8 cellular contexts compared by ENCODE assay signal in the genomic region with DNA sequence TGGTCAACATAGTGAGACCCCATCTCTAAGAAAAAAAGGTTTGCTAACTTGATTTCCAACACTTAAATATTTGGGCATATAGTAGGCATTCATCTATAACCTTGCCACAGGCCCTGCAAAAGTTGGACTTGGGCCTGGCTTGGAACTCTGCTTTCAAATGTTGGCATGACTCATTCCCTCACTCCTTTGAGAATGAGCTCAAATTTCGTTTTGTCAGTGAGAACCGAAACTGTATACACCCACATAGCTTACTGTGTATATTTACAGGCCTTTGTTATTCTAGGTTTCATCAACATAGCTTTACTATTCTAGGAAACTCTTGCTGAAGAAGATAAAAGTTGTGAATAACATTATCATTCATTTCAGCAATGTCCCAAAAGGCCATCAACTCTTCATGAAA.
A peak's percentile ranks its signal among the peaks of the same experiment; 100 is the strongest.
DNase-seq lines count a peak whose midpoint lies in the region; ATAC-seq, FAIRE-seq and TF ChIP-seq lines count a peak whose summit lies in the region.

No MANE protein-coding gene starts in this region.

- no peaks in the 10 kb centered on the region for H3K4me1 ChIP-seq in A549
- H3K4me1 ChIP-seq in osteoblast (ENCODE audit: insufficient read depth, low read length), result peaks cover 4% of the 10 kb centered on the region
- H3K4me1 ChIP-seq in naive thymus-derived CD4-positive, alpha-beta T cell (ENCODE audit: control insufficient read depth in 2 of 2, insufficient read depth in 2 of 2, low read length in 2 of 2), result no peaks in the 10 kb centered on the region

- no peaks in the 10 kb centered on the region for H3K36me3 Mint-ChIP-seq in WTC11
- peaks cover 0 to 4% (median 0%) of the 10 kb centered on the region in 5 donors for H3K36me3 Mint-ChIP-seq in naive thymus-derived CD4-positive, alpha-beta T cell

- TF ChIP-seq CTCF in A549 (IDR thresholded peaks at IDR 0.05), result no peak
- no peak for TF ChIP-seq CTCF in osteoblast (IDR thresholded peaks at IDR 0.05; ENCODE audit: extremely low read depth, low read depth, low read length)
- no peak for TF ChIP-seq CTCF in WTC11 (IDR thresholded peaks at IDR 0.05)

- DNase-seq in A549 (ENCODE audit: low read depth in 1 of 2, low spot score in 1 of 2) (peak in 1 of 2 experiments; percentile 3), osteoblast (ENCODE audit: insufficient read length, low spot score, missing footprints) (peak; percentile 82), WTC11 (ENCODE audit: low spot score) (no peak), mucosa of gallbladder (ENCODE audit: low spot score) (no peak)
- no peak for DNase-seq in naive thymus-derived CD4-positive, alpha-beta T cell

- intact Hi-C loops in naive thymus-derived CD4-positive, alpha-beta T cell (cut with micrococcal nuclease), result loop anchor here in 1 of 2 donors (1.0 kb wide), 1 partner anchor 19 kb away; no protein-coding TSS in a partner anchor

- H3K4me1 Mint-ChIP-seq in WTC11, result no peaks in the 10 kb centered on the region
- H3K4me1 Mint-ChIP-seq in naive thymus-derived CD4-positive, alpha-beta T cell, result peaks cover 0 to 10% (median 0%) of the 10 kb centered on the region in 7 donors

- TF ChIP-seq RAD21 in A549 (conservative IDR thresholded peaks at IDR 0.05 in 1 of 2, IDR thresholded peaks at IDR 0.05 in 1 of 2), result no peak

- no peak for ATAC-seq in A549
- peak; percentile 99 for ATAC-seq in GM18868 (IDR thresholded peaks at IDR 0.05; ENCODE audit: unreplicated experiment)
- ATAC-seq in HG02970 (IDR thresholded peaks at IDR 0.05; ENCODE audit: low FRiP score, unreplicated experiment), result peak; percentile 94
- peak; percentile 97 for ATAC-seq in SK-N-SH treated with all-trans-retinoic acid at 6 μM for 48 hours
- ATAC-seq in WTC11, result no peak
- ATAC-seq in naive thymus-derived CD4-positive, alpha-beta T cell, result no peak

- H3K79me2 ChIP-seq in osteoblast (ENCODE audit: insufficient read depth, low read length), result no peaks in the 10 kb centered on the region

- H3K27ac ChIP-seq in A549 (no peak overlapping the region), osteoblast (ENCODE audit: low read depth, low read length) (no peak overlapping the region)
- no peak overlapping the region for H3K27ac ChIP-seq in naive thymus-derived CD4-positive, alpha-beta T cell (ENCODE audit: low read depth, low read length)

- TF ChIP-seq EP300 in A549 (IDR thresholded peaks at IDR 0.05), result no peak

- H3K36me3 ChIP-seq in osteoblast (ENCODE audit: insufficient read depth, low read length), result no peaks in the 10 kb centered on the region
- no peaks in the 10 kb centered on the region for H3K36me3 ChIP-seq in naive thymus-derived CD4-positive, alpha-beta T cell (ENCODE audit: control insufficient read depth in 2 of 3, insufficient read depth in 3 of 3, low read length in 3 of 3)

- H3K27me3 ChIP-seq in osteoblast (ENCODE audit: insufficient read depth, low read length), result peaks cover 5% of the 10 kb centered on the region
- no peaks in the 10 kb centered on the region for H3K27me3 ChIP-seq in naive thymus-derived CD4-positive, alpha-beta T cell (ENCODE audit: control insufficient read depth in 2 of 2, insufficient read depth in 2 of 2, low read length in 2 of 2)

- POLR2A ChIA-PET in A549 (lab: Yijun Ruan, JAX), result no interaction called here
- POLR2A ChIA-PET in WTC11 (lab: Charles Lee), result no interaction called here
- POLR2A ChIA-PET in naive thymus-derived CD4-positive, alpha-beta T cell (lab: Charles Lee), result no interaction called here

- no peak overlapping the region for H3K4me3 Mint-ChIP-seq in WTC11
- peak overlapping the region in 1 of 10 donors; percentile 41 for H3K4me3 Mint-ChIP-seq in naive thymus-derived CD4-positive, alpha-beta T cell

- no peak for FAIRE-seq in A549 (lab: Jason Lieb, UNC)

- peaks cover 4% of the 10 kb centered on the region; the same call in 1 of the 2 replicates for H3K9me3 Mint-ChIP-seq in WTC11
- H3K9me3 Mint-ChIP-seq in naive thymus-derived CD4-positive, alpha-beta T cell, result no peaks in the 10 kb centered on the region

- CTCF ChIA-PET in A549 (lab: Yijun Ruan, JAX) (interaction anchor here (1.1 kb wide), 1 partner anchor 854 kb away, joined by 3 read pairs; a partner anchor contains a TSS), WTC11 (lab: Charles Lee) (no interaction called here)
- CTCF ChIA-PET in naive thymus-derived CD4-positive, alpha-beta T cell (lab: Charles Lee), result no interaction called here

- H3K27me3 Mint-ChIP-seq in WTC11 (ENCODE audit: low read depth), result no peaks in the 10 kb centered on the region; the same call in 1 of the 2 replicates
- H3K27me3 Mint-ChIP-seq in naive thymus-derived CD4-positive, alpha-beta T cell, result peaks cover 0 to 24% (median 3%) of the 10 kb centered on the region in 5 donors

- H4K20me1 ChIP-seq in osteoblast (ENCODE audit: insufficient read depth, low read length), result no peaks in the 10 kb centered on the region

- no peak overlapping the region for H3K4me3 ChIP-seq in A549
- H3K4me3 ChIP-seq in osteoblast (ENCODE audit: insufficient read depth, low read length), result no peak overlapping the region
- no peak overlapping the region for H3K4me3 ChIP-seq in naive thymus-derived CD4-positive, alpha-beta T cell (ENCODE audit: low read length)

- no peak for TF ChIP-seq POLR2A in A549 (IDR thresholded peaks at IDR 0.05; ENCODE audit: low read length)

- WGBS in A549 (ENCODE audit: missing lambda C conversion rate), result 5% methylated on average over 2 of the region's 2 CpGs

- H3K9me3 ChIP-seq in A549, result no peaks in the 10 kb centered on the region
- H3K9me3 ChIP-seq in osteoblast (ENCODE audit: low read depth, low read length), result no peaks in the 10 kb centered on the region
- no peaks in the 10 kb centered on the region for H3K9me3 ChIP-seq in naive thymus-derived CD4-positive, alpha-beta T cell (ENCODE audit: control insufficient read depth in 2 of 3, low read length in 3 of 3)

- H3K27ac Mint-ChIP-seq in WTC11, result no peak overlapping the region; the same call in 1 of the 2 replicates
- peak overlapping the region in 1 of 9 donors; percentile 60 for H3K27ac Mint-ChIP-seq in naive thymus-derived CD4-positive, alpha-beta T cell

- H3K4me2 ChIP-seq in A549, result no peak overlapping the region
- no peak overlapping the region for H3K4me2 ChIP-seq in osteoblast (ENCODE audit: insufficient read depth, low read length)

- no peak overlapping the region for H2AFZ ChIP-seq in osteoblast (ENCODE audit: low read length)

TF ChIP-seq in A549, 52 proteins besides CTCF, POLR2A, EP300 and RAD21:
- TF ChIP-seq EHMT2 (IDR thresholded peaks at IDR 0.05; ENCODE audit: low read depth) (no peak), FOSL2 (IDR thresholded peaks at IDR 0.05) (no peak), FOSL2 (CRISPR knock-in tag; IDR thresholded peaks at IDR 0.05) (0 out of 2 replicates have a peak, but pooled peaks have one; percentile 23), KDM5A (IDR thresholded peaks at IDR 0.05) (no peak)
TF ChIP-seq in A549: peak in this region for 1.

TF ChIP-seq in SK-N-SH treated with all-trans-retinoic acid at 6 μM for 48 hours, 23 proteins besides CTCF, POLR2A, EP300 and RAD21:
- TF ChIP-seq TOX (CRISPR knock-in tag; IDR thresholded peaks at IDR 0.05; ENCODE audit: borderline replicate concordance) (no peak), ARNTL (CRISPR knock-in tag; IDR thresholded peaks at IDR 0.05; ENCODE audit: borderline replicate concordance, low read depth) (no peak), CSDC2 (CRISPR knock-in tag; IDR thresholded peaks at IDR 0.05) (no peak)

TF ChIP-seq in WTC11, 78 proteins besides CTCF, POLR2A, EP300 and RAD21 (continues in another document):
- TF ChIP-seq, protein P1, sequence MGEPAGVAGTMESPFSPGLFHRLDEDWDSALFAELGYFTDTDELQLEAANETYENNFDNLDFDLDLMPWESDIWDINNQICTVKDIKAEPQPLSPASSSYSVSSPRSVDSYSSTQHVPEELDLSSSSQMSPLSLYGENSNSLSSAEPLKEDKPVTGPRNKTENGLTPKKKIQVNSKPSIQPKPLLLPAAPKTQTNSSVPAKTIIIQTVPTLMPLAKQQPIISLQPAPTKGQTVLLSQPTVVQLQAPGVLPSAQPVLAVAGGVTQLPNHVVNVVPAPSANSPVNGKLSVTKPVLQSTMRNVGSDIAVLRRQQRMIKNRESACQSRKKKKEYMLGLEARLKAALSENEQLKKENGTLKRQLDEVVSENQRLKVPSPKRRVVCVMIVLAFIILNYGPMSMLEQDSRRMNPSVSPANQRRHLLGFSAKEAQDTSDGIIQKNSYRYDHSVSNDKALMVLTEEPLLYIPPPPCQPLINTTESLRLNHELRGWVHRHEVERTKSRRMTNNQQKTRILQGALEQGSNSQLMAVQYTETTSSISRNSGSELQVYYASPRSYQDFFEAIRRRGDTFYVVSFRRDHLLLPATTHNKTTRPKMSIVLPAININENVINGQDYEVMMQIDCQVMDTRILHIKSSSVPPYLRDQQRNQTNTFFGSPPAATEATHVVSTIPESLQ (CRISPR knock-in tag; IDR thresholded peaks at IDR 0.05), result no peak
- TF ChIP-seq GRHL2 (CRISPR knock-in tag; IDR thresholded peaks at IDR 0.05; ENCODE audit: insufficient replicate concordance, severe bottlenecking) (no peak), ZNF263 (CRISPR knock-in tag; IDR thresholded peaks at IDR 0.05; ENCODE audit: low read depth) (no peak), CREM (CRISPR knock-in tag; IDR thresholded peaks at IDR 0.05) (no peak), SMAD3 (CRISPR knock-in tag; IDR thresholded peaks at IDR 0.05; ENCODE audit: borderline replicate concordance) (no peak), RELA (CRISPR knock-in tag; IDR thresholded peaks at IDR 0.05; ENCODE audit: borderline replicate concordance) (no peak), HMGA2 (CRISPR knock-in tag; IDR thresholded peaks at IDR 0.05) (no peak), ATF1 (CRISPR knock-in tag; IDR thresholded peaks at IDR 0.05) (no peak), NFATC4 (CRISPR knock-in tag; IDR thresholded peaks at IDR 0.05) (no peak), TEAD1 (CRISPR knock-in tag; IDR thresholded peaks at IDR 0.05) (no peak), ZNF416 (CRISPR knock-in tag; IDR thresholded peaks at IDR 0.05) (no peak)
- TF ChIP-seq, protein P2, sequence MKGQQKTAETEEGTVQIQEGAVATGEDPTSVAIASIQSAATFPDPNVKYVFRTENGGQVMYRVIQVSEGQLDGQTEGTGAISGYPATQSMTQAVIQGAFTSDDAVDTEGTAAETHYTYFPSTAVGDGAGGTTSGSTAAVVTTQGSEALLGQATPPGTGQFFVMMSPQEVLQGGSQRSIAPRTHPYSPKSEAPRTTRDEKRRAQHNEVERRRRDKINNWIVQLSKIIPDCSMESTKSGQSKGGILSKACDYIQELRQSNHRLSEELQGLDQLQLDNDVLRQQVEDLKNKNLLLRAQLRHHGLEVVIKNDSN (CRISPR knock-in tag; IDR thresholded peaks at IDR 0.05), result no peak
- TF ChIP-seq, protein P3, sequence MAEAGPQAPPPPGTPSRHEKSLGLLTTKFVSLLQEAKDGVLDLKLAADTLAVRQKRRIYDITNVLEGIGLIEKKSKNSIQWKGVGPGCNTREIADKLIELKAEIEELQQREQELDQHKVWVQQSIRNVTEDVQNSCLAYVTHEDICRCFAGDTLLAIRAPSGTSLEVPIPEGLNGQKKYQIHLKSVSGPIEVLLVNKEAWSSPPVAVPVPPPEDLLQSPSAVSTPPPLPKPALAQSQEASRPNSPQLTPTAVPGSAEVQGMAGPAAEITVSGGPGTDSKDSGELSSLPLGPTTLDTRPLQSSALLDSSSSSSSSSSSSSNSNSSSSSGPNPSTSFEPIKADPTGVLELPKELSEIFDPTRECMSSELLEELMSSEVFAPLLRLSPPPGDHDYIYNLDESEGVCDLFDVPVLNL (CRISPR knock-in tag; IDR thresholded peaks at IDR 0.05; ENCODE audit: borderline replicate concordance, low read depth), result no peak

Comparison
In these comparisons a context has a peak if more than half of its experiments do, and no peak if none do; other contexts are left out.
1. ATAC-seq: peak in GM18868 (single experiment), HG02970 (single experiment) and SK-N-SH treated with all-trans-retinoic acid at 6 μM for 48 hours (single experiment); none in A549 (0 of 2), WTC11 (single experiment) and naive thymus-derived CD4-positive, alpha-beta T cell (single experiment).